Comparison of ENCODE assay signal across 10 cellular contexts in the genomic region with DNA sequence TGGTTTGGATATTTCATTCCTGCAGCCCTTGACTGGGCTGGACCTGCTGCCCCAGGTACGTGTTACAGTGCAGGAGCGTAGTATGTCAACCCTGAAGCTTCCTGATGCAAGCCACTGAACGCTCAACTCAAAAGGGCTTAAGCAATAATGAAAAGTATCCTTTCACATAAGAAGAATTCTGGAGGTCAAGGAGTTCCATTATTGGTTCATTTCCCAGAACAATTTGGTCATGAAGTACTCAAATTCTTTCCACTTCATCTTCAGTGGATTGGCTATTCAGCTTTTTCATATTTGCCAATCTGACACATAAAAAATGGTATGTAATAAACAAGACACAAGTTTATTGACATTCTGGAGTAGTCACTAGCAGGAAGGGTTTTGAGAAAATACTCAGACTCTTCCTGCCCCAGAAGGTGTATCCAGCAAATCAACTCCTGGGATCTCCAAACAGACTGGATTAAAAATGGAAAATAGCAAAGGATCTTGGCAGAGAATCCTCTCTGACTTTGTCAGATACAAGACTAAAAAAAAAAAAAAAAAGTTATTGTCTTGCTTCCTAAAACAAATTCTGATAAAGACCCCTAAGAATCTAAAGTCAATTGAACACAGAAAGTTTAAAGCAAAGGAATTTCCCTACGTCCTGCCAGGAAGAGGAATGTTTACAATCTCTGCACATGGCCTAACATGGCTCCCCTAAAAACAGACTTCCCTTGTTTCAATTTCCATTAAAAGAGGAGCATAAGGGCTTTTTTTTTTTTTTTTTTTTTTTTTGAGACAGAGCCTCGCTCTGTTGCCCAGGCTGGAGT. TPM values are rescaled to one million over a fixed set of nuclear protein-coding genes. Genes with fewer than 3 reads are reported as not detected.
DNase-seq lines count a peak whose midpoint lies in the region; ATAC-seq and TF ChIP-seq lines count a peak whose summit lies in the region.
"Had no signal": no experiment of that assay in that cellular context is flagged by ENCODE, and none has a peak within 500 bp of the region (broad histone marks: within the 10 kb centered on the region; RNA-seq: fewer than 3 reads in every experiment).

No MANE protein-coding gene starts in this region.

- H3K36me3 ChIP-seq in spleen (no peaks in the 10 kb centered on the region), mesendoderm (ENCODE audit: control insufficient read depth, insufficient read depth, low read length) (no peaks in the 10 kb centered on the region)

- no peak overlapping the region for H2AK5ac ChIP-seq in mesendoderm (ENCODE audit: low read length)

- no peak overlapping the region for H3K4ac ChIP-seq in mesendoderm (ENCODE audit: low read depth, low read length)

- intact Hi-C loops in left colon (cut with DNase I, micrococcal nuclease) = no loop called here
- intact Hi-C loops in spleen (cut with DNase I; ENCODE audit: low total_unique reads) = no loop called here

- peak; percentile 75 for ATAC-seq in left colon
- no peak for ATAC-seq in GM21723 (IDR thresholded peaks at IDR 0.05; ENCODE audit: unreplicated experiment)

- H3K27ac ChIP-seq in spleen (peak overlapping the region in 7 of 8 donors; percentile 42 to 77 (median 60)), mesendoderm (ENCODE audit: low read depth, low read length) (no peak overlapping the region)

- peaks cover 0 to 3% (median 0%) of the 10 kb centered on the region in 8 donors for H3K9me3 ChIP-seq in spleen

- H2BK120ac ChIP-seq in mesendoderm (ENCODE audit: low read depth, low read length) = no peak overlapping the region

- no peak overlapping the region for H3K18ac ChIP-seq in mesendoderm (ENCODE audit: low read length)

- H4K8ac ChIP-seq in mesendoderm (ENCODE audit: low read depth, low read length) = no peak overlapping the region

- H4K5ac ChIP-seq in mesendoderm (ENCODE audit: low read length) = no peak overlapping the region

- no peak overlapping the region for H3K23ac ChIP-seq in mesendoderm (ENCODE audit: low read length)

- no peaks in the 10 kb centered on the region for H3K79me2 ChIP-seq in mesendoderm (ENCODE audit: control insufficient read depth, insufficient read depth, low read length)

- 61 to 79% (median 72%) methylated on average over 5 of the region's 5 CpGs for WGBS in spleen, 5 donors
- no CpG with 5 or more reads among the region's 5 CpGs for WGBS in mesendoderm (ENCODE audit: extremely low coverage, insufficient coverage, low lambda C conversion rate)

- no peak overlapping the region for H3K4me2 ChIP-seq in mesendoderm (ENCODE audit: low read length)

- H3K79me1 ChIP-seq in mesendoderm (ENCODE audit: low read length) = no peaks in the 10 kb centered on the region

- H3K4me1 ChIP-seq in spleen = peaks cover 0 to 8% (median 0%) of the 10 kb centered on the region in 6 donors
- H3K4me1 ChIP-seq in mesendoderm (ENCODE audit: control insufficient read depth, low read depth, low read length) = no peaks in the 10 kb centered on the region

- no peak for TF ChIP-seq CTCF in cardiac fibroblast (IDR thresholded peaks at IDR 0.05; ENCODE audit: low read depth, low read length)
- TF ChIP-seq CTCF in spleen (IDR thresholded peaks at IDR 0.05 in 8 of 11, conservative IDR thresholded peaks at IDR 0.05 in 3 of 11) = no peak

- peak; percentile 64 for DNase-seq in GM03348 (ENCODE audit: low spot score)
- DNase-seq in cardiac fibroblast (ENCODE audit: low read depth in 2 of 2) = peak; percentile 88 to 94
- DNase-seq in left colon = no peak
- no peak for DNase-seq in spleen
- no peak for DNase-seq in COLO668 (lab: John Stamatoyannopoulos, UW; ENCODE audit: unreplicated experiment)
- no peak for DNase-seq in nucleus accumbens (lab: John Stamatoyannopoulos, UW)
- DNase-seq in mesendoderm = no peak
- DNase-seq: activated CD4-positive, alpha-beta memory T cell treated with anti-CD3 and anti-CD28 coated beads for 36 hours; DMS 273 treated with DMSO at 0.1 percent for 48 hours had no signal

- H3K27me3 ChIP-seq in spleen (replicated peaks in 1 of 7) (no peaks in the 10 kb centered on the region), mesendoderm (ENCODE audit: insufficient read depth, low read length, poor library complexity) (no peaks in the 10 kb centered on the region)

- H3K56ac ChIP-seq in mesendoderm (ENCODE audit: low read length) = no peak overlapping the region

- no peak overlapping the region for H3K9ac ChIP-seq in mesendoderm (ENCODE audit: low read length)

- H3K4me3 ChIP-seq in cardiac fibroblast (replicated peaks in 1 of 2; ENCODE audit: low read depth in 2 of 2, low read length in 2 of 2) (no peak overlapping the region), spleen (no peak overlapping the region), mesendoderm (ENCODE audit: low read length) (no peak overlapping the region)

- H2BK15ac ChIP-seq in mesendoderm (replicated peaks; ENCODE audit: low read depth) = no peak overlapping the region

- no peak overlapping the region for H2BK5ac ChIP-seq in mesendoderm (ENCODE audit: low read length)

- no peak for TF ChIP-seq POLR2A in spleen (IDR thresholded peaks at IDR 0.05)

RNA-seq across cellular contexts. Expression of a gene that starts 37.5 kb away (rescaled TPM):
- total RNA-seq in left colon (100 to 1,000 TPM in 1 of 2 donors, 10 to 100 TPM in 1; 91.9 to 121 TPM), spleen (100 to 1,000 TPM; 356 to 641 (median 467) TPM)
- polyA plus RNA-seq in spleen = 10 to 100 TPM; 54.7 to 92.3 (median 86.3) TPM
- 54.3 TPM for polyA plus RNA-seq in mesendoderm (2013, experiment 1 of 2)
- polyA plus RNA-seq in mesendoderm (2013, experiment 2 of 2) = 53.7 TPM

Comparison
In these comparisons a context has a peak if more than half of its experiments do, and no peak if none do; other contexts are left out.
1. DNase-seq: peak in GM03348 (single experiment) and cardiac fibroblast (2 of 2); none in left colon (0 of 2), spleen (single experiment), COLO668 (single experiment), nucleus accumbens (0 of 56) and mesendoderm (single experiment).